Comparison of ENCODE assay signal across 15 cellular contexts in the genomic region with DNA sequence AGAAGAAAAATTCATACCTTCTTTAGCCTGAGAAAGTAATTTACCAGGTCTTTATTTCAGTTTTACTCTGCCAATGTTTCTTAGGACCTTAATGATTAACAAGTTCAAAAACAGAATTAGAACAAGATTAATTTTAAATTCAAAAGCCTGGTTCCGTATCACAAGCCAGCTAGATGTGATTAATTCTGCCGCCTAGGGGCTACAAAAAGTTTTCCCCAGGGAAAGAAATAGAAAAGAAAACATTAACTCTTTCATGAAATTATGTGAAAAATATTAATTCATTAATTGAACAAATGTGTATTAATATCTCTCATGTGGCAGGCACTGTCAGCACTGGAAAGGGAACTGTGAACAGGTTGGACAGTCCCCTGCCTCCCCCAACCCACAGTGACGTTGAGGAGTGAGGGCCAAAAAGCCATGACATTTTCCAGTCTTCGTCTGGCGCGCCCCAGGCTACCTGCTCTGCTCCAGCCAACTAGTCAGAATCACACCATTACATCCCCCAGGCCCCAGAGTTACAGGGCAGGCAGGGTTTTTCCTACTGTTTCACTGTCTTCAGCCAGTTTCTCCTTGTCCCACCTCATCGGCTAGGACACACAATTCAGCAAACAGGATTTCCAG. TPM values are rescaled to one million over a fixed set of nuclear protein-coding genes. Genes with fewer than 3 reads are reported as not detected.
"Had no signal": no experiment of that assay in that cellular context is flagged by ENCODE, and none has a peak within 500 bp of the region (broad histone marks: within the 10 kb centered on the region; RNA-seq: fewer than 3 reads in every experiment).

No MANE protein-coding gene starts in this region.

- H3K4me3 ChIP-seq: tibial nerve had no signal

- DNase-seq: activated CD4-positive, alpha-beta T cell treated with anti-CD3 and anti-CD28 coated beads, Interleukin-2, amount 10 ng/mL, durations not matched to agents 7 days and 5 days; activated CD8-positive, alpha-beta memory T cell treated with anti-CD3 and anti-CD28 coated beads, Interleukin-2, amount 50 U/mL, for 48 hours; activated gamma-delta T cell treated with Interleukin-2 at 50 U/mL for 16 hours; activated naive CD8-positive, alpha-beta T cell treated with anti-CD3 and anti-CD28 coated beads for 36 hours; amygdala; cerebellar nuclear complex; mesendoderm; stimulated activated CD4-positive, alpha-beta T cell treated with anti-CD3 and anti-CD28 coated beads, Interleukin-4, amount 100 ng/mL, for 1 hour; stimulated activated naive CD4-positive, alpha-beta T cell treated with Interleukin-2 at 50 U/mL for 16 hours; substantia nigra had no signal

- FAIRE-seq: islet of Langerhans had no signal

- ATAC-seq: natural killer cell treated with Interleukin-12 subunit alpha and Interleukin-12 subunit beta and Interleukin-15 and Interleukin-18, amount 100 ng/mL, for 72 hours had no signal

- H3K4me1 ChIP-seq: tibial nerve had no signal

- H3K27me3 ChIP-seq: tibial nerve had no signal

- H3K36me3 ChIP-seq: tibial nerve had no signal

RNA-seq across cellular contexts. Expression of gene TMEM176A, which starts 20.1 kb away (rescaled TPM):
- total RNA-seq: activated CD4-positive, alpha-beta T cell treated with anti-CD3 and anti-CD28 coated beads, Interleukin-2, amount 10 ng/mL, durations not matched to agents 7 days and 5 days; activated naive CD8-positive, alpha-beta T cell treated with anti-CD3 and anti-CD28 coated beads for 36 hours; dermis microvascular lymphatic vessel endothelial cell; osteocyte had no signal

RNA-seq across cellular contexts. Expression of gene TMEM176B, which starts 20.5 kb away (rescaled TPM):
- total RNA-seq: activated CD4-positive, alpha-beta T cell treated with anti-CD3 and anti-CD28 coated beads, Interleukin-2, amount 10 ng/mL, durations not matched to agents 7 days and 5 days; activated naive CD8-positive, alpha-beta T cell treated with anti-CD3 and anti-CD28 coated beads for 36 hours; dermis microvascular lymphatic vessel endothelial cell; osteocyte had no signal

RNA-seq across cellular contexts. Expression of gene AOC1, which starts 31.6 kb away (rescaled TPM):
- total RNA-seq: activated CD4-positive, alpha-beta T cell treated with anti-CD3 and anti-CD28 coated beads, Interleukin-2, amount 10 ng/mL, durations not matched to agents 7 days and 5 days; activated naive CD8-positive, alpha-beta T cell treated with anti-CD3 and anti-CD28 coated beads for 36 hours; dermis microvascular lymphatic vessel endothelial cell; natural killer cell treated with Interleukin-12 subunit alpha and Interleukin-12 subunit beta and Interleukin-15 and Interleukin-18, amount 100 ng/mL, for 72 hours; osteocyte; tibial nerve had no signal
